ENCODE assay signal across 9 cellular contexts in the genomic region with DNA sequence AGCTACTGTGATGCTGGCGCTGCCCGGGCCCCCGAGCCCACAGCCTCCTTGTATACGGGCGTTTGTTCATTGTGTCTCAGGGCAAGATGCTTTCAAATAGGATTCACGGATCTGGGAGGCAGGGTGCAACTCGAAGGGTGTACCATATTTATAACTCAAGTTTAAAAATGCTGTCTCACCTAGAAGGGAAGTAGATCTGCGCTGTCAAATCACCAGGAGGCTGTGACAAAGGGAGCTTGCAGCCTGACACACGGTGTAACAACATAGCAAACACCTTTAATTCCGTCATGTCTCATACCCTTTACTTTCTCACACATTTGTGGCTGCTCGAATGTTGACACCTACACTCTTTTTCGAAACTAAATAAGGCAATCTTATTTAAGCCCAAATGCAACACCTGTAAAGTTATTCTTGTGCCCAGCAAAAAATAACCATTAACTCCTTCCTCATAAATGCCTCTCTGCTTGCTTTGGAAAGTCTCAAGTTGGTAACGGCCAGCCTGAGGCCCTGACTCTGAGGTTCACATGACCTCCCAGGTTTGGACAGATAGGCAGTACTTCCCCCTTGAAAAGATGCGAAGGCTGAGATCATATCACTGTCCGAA. TPM values are rescaled to one million over a fixed set of nuclear protein-coding genes. Genes with fewer than 3 reads are reported as not detected.
DNase-seq lines count a peak whose midpoint lies in the region; ATAC-seq and TF ChIP-seq lines count a peak whose summit lies in the region.
"Had no signal": no experiment of that assay in that cellular context is flagged by ENCODE, and none has a peak within 500 bp of the region (broad histone marks: within the 10 kb centered on the region; RNA-seq: fewer than 3 reads in every experiment).

No MANE protein-coding gene starts in this region.

- no peak for TF ChIP-seq POLR2A in upper lobe of left lung (IDR thresholded peaks at IDR 0.05)

- no peaks in the 10 kb centered on the region for H3K9me3 Mint-ChIP-seq in activated T-cell treated with anti-CD3 and anti-CD28 coated beads, Interleukin-2, amount 50 U/mL, for 72 hours
- no peaks in the 10 kb centered on the region for H3K9me3 Mint-ChIP-seq in T-helper 2 cell treated with Interferon-gamma antibody and Interleukin-4, amounts not matched to agents 5 μg/mL and 100 μg/mL, for 36 hours

- TF ChIP-seq CTCF in cardiac fibroblast (IDR thresholded peaks at IDR 0.05; ENCODE audit: low read depth, low read length) (no peak), mucosa of descending colon (IDR thresholded peaks at IDR 0.05) (no peak), upper lobe of left lung (IDR thresholded peaks at IDR 0.05) (no peak)

- ATAC-seq in activated T-cell treated with anti-CD3 and anti-CD28 coated beads, Interleukin-2, amount 50 U/mL, for 72 hours (replicated peaks in 1 of 2) = no peak
- ATAC-seq in mucosa of descending colon (peak; percentile 40), upper lobe of left lung (ENCODE audit: low FRiP score in 2 of 2) (peak in 1 of 2 donors; percentile 35)

- H3K4me1 ChIP-seq in mucosa of descending colon (ENCODE audit: low read depth) (no peaks in the 10 kb centered on the region), upper lobe of left lung (peaks cover 36 to 53% (median 50%) of the 10 kb centered on the region in 4 donors)

- no peaks in the 10 kb centered on the region for H3K36me3 ChIP-seq in mucosa of descending colon (ENCODE audit: low read depth)
- H3K36me3 ChIP-seq in upper lobe of left lung = no peaks in the 10 kb centered on the region

- H3K4me3 ChIP-seq in cardiac fibroblast (replicated peaks in 1 of 2; ENCODE audit: low read depth in 2 of 2, low read length in 2 of 2) = peak overlapping the region in 1 of 2 donors; percentile 0
- no peak overlapping the region for H3K4me3 ChIP-seq in mucosa of descending colon
- H3K4me3 ChIP-seq in upper lobe of left lung = no peak overlapping the region

- peaks cover 33% of the 10 kb centered on the region for H3K4me1 Mint-ChIP-seq in activated T-cell treated with anti-CD3 and anti-CD28 coated beads, Interleukin-2, amount 50 U/mL, for 72 hours (ENCODE audit: low read depth)
- peaks cover 23% of the 10 kb centered on the region for H3K4me1 Mint-ChIP-seq in T-helper 2 cell treated with Interferon-gamma antibody and Interleukin-4, amounts not matched to agents 5 μg/mL and 100 μg/mL, for 36 hours (ENCODE audit: low read depth)

- POLR2A ChIA-PET in HEK293T (lab: Yijun Ruan, JAX) = no interaction called here

- 47 to 60% methylated on average over 15 of the region's 15 CpGs for WGBS in upper lobe of left lung, 2 donors

- peak overlapping the region; percentile 76 for H3K27ac Mint-ChIP-seq in activated T-cell treated with anti-CD3 and anti-CD28 coated beads, Interleukin-2, amount 50 U/mL, for 72 hours
- H3K27ac Mint-ChIP-seq in T-helper 2 cell treated with Interferon-gamma antibody and Interleukin-4, amounts not matched to agents 5 μg/mL and 100 μg/mL, for 36 hours = no peak overlapping the region

- H3K27me3 ChIP-seq in upper lobe of left lung = no peaks in the 10 kb centered on the region

- no peak for DNase-seq in activated T-cell treated with anti-CD3 and anti-CD28 coated beads, Interleukin-2, amount 50 U/mL, for 72 hours
- DNase-seq in activated T-cell treated with anti-CD3 and anti-CD28 coated beads for 4 hours (no peak), cardiac fibroblast (ENCODE audit: low read depth in 2 of 2) (peak; percentile 23 to 59), mucosa of descending colon (no peak), upper lobe of left lung (peak in 1 of 2 donors; percentile 74), GM03348 (ENCODE audit: low spot score) (no peak), HEK293T (ENCODE audit: extremely low spot score) (no peak)
- DNase-seq in T-helper 2 cell treated with Interferon-gamma antibody and Interleukin-4, amounts not matched to agents 5 μg/mL and 100 μg/mL, for 36 hours (ENCODE audit: low spot score) = no peak
- DNase-seq: NCI-H146 had no signal

- intact Hi-C loops in mucosa of descending colon (cut with DNase I, micrococcal nuclease) = no loop called here

- no peaks in the 10 kb centered on the region for H3K9me3 ChIP-seq in mucosa of descending colon
- H3K9me3 ChIP-seq in upper lobe of left lung = no peaks in the 10 kb centered on the region

- peak overlapping the region in 1 of 2 donors; percentile 52 for H3K4me3 Mint-ChIP-seq in activated T-cell treated with anti-CD3 and anti-CD28 coated beads, Interleukin-2, amount 50 U/mL, for 72 hours
- no peak overlapping the region for H3K4me3 Mint-ChIP-seq in T-helper 2 cell treated with Interferon-gamma antibody and Interleukin-4, amounts not matched to agents 5 μg/mL and 100 μg/mL, for 36 hours

- peaks cover 58% of the 10 kb centered on the region for H3K27me3 Mint-ChIP-seq in activated T-cell treated with anti-CD3 and anti-CD28 coated beads, Interleukin-2, amount 50 U/mL, for 72 hours (ENCODE audit: low read depth)
- peaks cover 35% of the 10 kb centered on the region for H3K27me3 Mint-ChIP-seq in T-helper 2 cell treated with Interferon-gamma antibody and Interleukin-4, amounts not matched to agents 5 μg/mL and 100 μg/mL, for 36 hours (ENCODE audit: low read depth)

- H3K27ac ChIP-seq in upper lobe of left lung = peak overlapping the region; percentile 96 to 99 (median 98)

- TF ChIP-seq EP300 in upper lobe of left lung (IDR thresholded peaks at IDR 0.05) = no peak

- H3K36me3 Mint-ChIP-seq in activated T-cell treated with anti-CD3 and anti-CD28 coated beads, Interleukin-2, amount 50 U/mL, for 72 hours (ENCODE audit: insufficient read depth in 2 of 2) = peaks cover 4 to 5% of the 10 kb centered on the region in 2 donors
- no peaks in the 10 kb centered on the region for H3K36me3 Mint-ChIP-seq in T-helper 2 cell treated with Interferon-gamma antibody and Interleukin-4, amounts not matched to agents 5 μg/mL and 100 μg/mL, for 36 hours (ENCODE audit: low read depth)

- CTCF ChIA-PET in HEK293T (lab: Yijun Ruan, JAX) = no interaction called here

TF ChIP-seq in HEK293T, 16 proteins besides CTCF, POLR2A, EP300 and RAD21:
- TF ChIP-seq HDGF (IDR thresholded peaks at IDR 0.05; ENCODE audit: borderline replicate concordance) = no peak
- TF ChIP-seq L3MBTL2 (conservative IDR thresholded peaks at IDR 0.05) = no peak
- no peak for TF ChIP-seq SP1 (IDR thresholded peaks at IDR 0.05)
- TF ChIP-seq SUZ12 (IDR thresholded peaks at IDR 0.05) = no peak
- no peak for TF ChIP-seq ARNT (IDR thresholded peaks at IDR 0.05)
- TF ChIP-seq ELF4 (IDR thresholded peaks at IDR 0.05) = no peak
- TF ChIP-seq FOXA1 (IDR thresholded peaks at IDR 0.05) = no peak
- TF ChIP-seq TARDBP (IDR thresholded peaks at IDR 0.05) = no peak
- TF ChIP-seq LEF1 (IDR thresholded peaks at IDR 0.05; ENCODE audit: borderline replicate concordance) = no peak
- TF ChIP-seq, protein P1, sequence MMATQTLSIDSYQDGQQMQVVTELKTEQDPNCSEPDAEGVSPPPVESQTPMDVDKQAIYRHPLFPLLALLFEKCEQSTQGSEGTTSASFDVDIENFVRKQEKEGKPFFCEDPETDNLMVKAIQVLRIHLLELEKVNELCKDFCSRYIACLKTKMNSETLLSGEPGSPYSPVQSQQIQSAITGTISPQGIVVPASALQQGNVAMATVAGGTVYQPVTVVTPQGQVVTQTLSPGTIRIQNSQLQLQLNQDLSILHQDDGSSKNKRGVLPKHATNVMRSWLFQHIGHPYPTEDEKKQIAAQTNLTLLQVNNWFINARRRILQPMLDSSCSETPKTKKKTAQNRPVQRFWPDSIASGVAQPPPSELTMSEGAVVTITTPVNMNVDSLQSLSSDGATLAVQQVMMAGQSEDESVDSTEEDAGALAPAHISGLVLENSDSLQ (IDR thresholded peaks at IDR 0.05) = no peak
- TF ChIP-seq NFRKB (IDR thresholded peaks at IDR 0.05) = no peak
- no peak for TF ChIP-seq FOXK2 (IDR thresholded peaks at IDR 0.05)

RNA-seq across cellular contexts. Expression of a gene that starts 11.7 kb away (rescaled TPM):
- total RNA-seq in activated T-cell treated with anti-CD3 and anti-CD28 coated beads, Interleukin-2, amount 50 U/mL, for 72 hours = 10 to 100 TPM; 22.5 to 58.2 TPM
- total RNA-seq in mucosa of descending colon (10 to 100 TPM; 19.0 to 80.1 (median 48.6) TPM), upper lobe of left lung (100 to 1,000 TPM; 104 to 237 (median 148) TPM)

Comparison
In these comparisons a context has a peak if more than half of its experiments do, and no peak if none do; other contexts are left out.
1. DNase-seq: peak in cardiac fibroblast (2 of 2); none in activated T-cell treated with anti-CD3 and anti-CD28 coated beads, Interleukin-2, amount 50 U/mL, for 72 hours (0 of 2), activated T-cell treated with anti-CD3 and anti-CD28 coated beads for 4 hours (single experiment), mucosa of descending colon (0 of 3), T-helper 2 cell treated with Interferon-gamma antibody and Interleukin-4, amounts not matched to agents 5 μg/mL and 100 μg/mL, for 36 hours (single experiment), GM03348 (single experiment) and HEK293T (single experiment).